ENCODE assay signal across 25 cellular contexts in the genomic region with DNA sequence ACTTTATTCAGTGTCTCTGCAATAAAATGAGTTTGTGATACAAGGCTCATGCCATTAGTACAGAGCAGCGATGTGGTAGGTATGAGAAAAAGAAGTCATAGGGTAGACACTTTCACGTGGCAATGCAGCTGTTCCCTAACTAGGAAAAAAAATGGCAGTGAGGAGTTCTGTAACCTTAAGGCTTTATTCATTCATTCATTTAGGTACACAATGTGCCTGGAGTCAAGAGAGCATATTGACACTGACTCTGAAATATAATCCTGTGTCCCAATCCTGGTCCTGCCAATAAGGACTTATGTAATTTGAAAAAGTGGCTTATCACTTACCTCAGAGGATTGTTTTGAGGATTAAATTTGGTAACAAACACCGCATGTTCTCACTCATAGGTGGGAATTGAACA.
A peak's percentile ranks its signal among the peaks of the same experiment; 100 is the strongest.
DNase-seq lines count a peak whose midpoint lies in the region; ATAC-seq, FAIRE-seq and TF ChIP-seq lines count a peak whose summit lies in the region.
"Had no signal": no experiment of that assay in that cellular context is flagged by ENCODE, and none has a peak within 500 bp of the region (broad histone marks: within the 10 kb centered on the region; RNA-seq: fewer than 3 reads in every experiment).

No MANE protein-coding gene starts in this region.

- intact Hi-C loops in HepG2 (cut with micrococcal nuclease; ENCODE audit: unreplicated experiment) = no loop called here

- DNase-seq in DMS53 (lab: John Stamatoyannopoulos, UW) (peak; percentile 1), DMS53 treated with DMSO at 0.1 percent for 48 hours (lab: John Stamatoyannopoulos, UW; ENCODE audit: unreplicated experiment) (no peak), NCI-H2029 treated with DMSO at 0.1 percent for 48 hours (lab: John Stamatoyannopoulos, UW) (peak; percentile 39), HepG2 (ENCODE audit: low spot score) (peak; percentile 2), NCI-H146 (lab: John Stamatoyannopoulos, UW) (no peak), iPS-NIHi7 (ENCODE audit: extremely low spot score) (no peak)
- DNase-seq: 8988T; ACHN; AML-193; BE2C; Calu3; CD4-positive, alpha-beta memory T cell; COR-L47; DMS79; EL; GDM1; GOT3; HFFc6 had no signal

- H3K36me3 ChIP-seq in HepG2 (replicated peaks in 1 of 2; ENCODE audit: control insufficient read depth in 1 of 2, insufficient read depth in 2 of 2, low read length in 2 of 2) = no peaks in the 10 kb centered on the region
- H3K36me3 ChIP-seq: BE2C; BLaER1 treated with 17β-estradiol and CSF1 and Interleukin-3, amounts not matched to agents 10 nM and 100 nM; HAP-1 had no signal

- H3K27ac ChIP-seq in 22Rv1 (peak overlapping the region; percentile 17; the same call in 1 of the 2 replicates), HepG2 (ENCODE audit: extremely low read length, insufficient read depth, low read length) (no peak overlapping the region)
- H3K27ac ChIP-seq: A549; BLaER1 treated with 17β-estradiol and CSF1 and Interleukin-3, amounts not matched to agents 10 nM and 100 nM had no signal

- CTCF ChIA-PET in HepG2 (lab: Yijun Ruan, JAX; ENCODE audit: low intra/inter-chr PET ratio, low total read pairs) = no interaction called here

- POLR2A ChIA-PET in HepG2 (lab: Yijun Ruan, JAX) = no interaction called here

- H2AFZ ChIP-seq in HepG2 (ENCODE audit: low read length) = no peak overlapping the region

- no peak for ATAC-seq in HepG2
- ATAC-seq: A549, GM12878 had no signal

- H3K27me3 ChIP-seq in HepG2 (ENCODE audit: control insufficient read depth in 1 of 2, insufficient read depth in 2 of 2, low read length in 2 of 2) = no peaks in the 10 kb centered on the region; a peak in 1 of 5 replicates
- H3K27me3 ChIP-seq: BE2C; BLaER1 treated with 17β-estradiol and CSF1 and Interleukin-3, amounts not matched to agents 10 nM and 100 nM had no signal

- no TSS peak for BruUV-seq in HepG2 (replicated peaks; lab: Mats Ljungman, UMichigan)

- no peak for TF ChIP-seq POLR2A in HepG2 (IDR thresholded peaks at IDR 0.05; ENCODE audit: insufficient read depth in 1 of 2, low read depth in 2 of 2, low read length in 2 of 2)

- TF ChIP-seq EP300 in HepG2 (IDR thresholded peaks at IDR 0.05; ENCODE audit: low read depth in 2 of 2, low read length in 2 of 2) = no peak
- no peak for TF ChIP-seq EP300 in HepG2 (CRISPR knock-in tag; IDR thresholded peaks at IDR 0.05; ENCODE audit: borderline replicate concordance)

- TF ChIP-seq CTCF in 22Rv1 (IDR thresholded peaks at IDR 0.05) (no peak), HepG2 (CRISPR knock-in tag; IDR thresholded peaks at IDR 0.05) (no peak)

- no peaks in the 10 kb centered on the region for H3K9me3 ChIP-seq in HepG2 (ENCODE audit: low read length)
- H3K9me3 ChIP-seq: A549; BE2C; BLaER1 treated with 17β-estradiol and CSF1 and Interleukin-3, amounts not matched to agents 10 nM and 100 nM; HAP-1 had no signal

- H4K20me1 ChIP-seq in HepG2 (ENCODE audit: insufficient read depth, low read length) = no peaks in the 10 kb centered on the region
- H4K20me1 ChIP-seq: BLaER1 treated with 17β-estradiol and CSF1 and Interleukin-3, amounts not matched to agents 10 nM and 100 nM had no signal

- WGBS in HepG2 (ENCODE audit: low lambda C conversion rate) = 17% methylated on average over 3 of the region's 3 CpGs

- H3K4me2 ChIP-seq in HepG2 (ENCODE audit: low read depth, low read length) = no peak overlapping the region
- H3K4me2 ChIP-seq: A549; BLaER1 treated with 17β-estradiol and CSF1 and Interleukin-3, amounts not matched to agents 10 nM and 100 nM had no signal

- H3K4me1 ChIP-seq in HepG2 (ENCODE audit: insufficient read depth, low read length) = no peaks in the 10 kb centered on the region
- H3K4me1 ChIP-seq: A549, BE2C, HAP-1 had no signal

- in situ Hi-C loops in HepG2 (cut with HindIII; ENCODE audit: extremely low pct_ligation_motif_present, low pct_unique_long_range_greater_than_20kb) = no loop called here

- no peak for TF ChIP-seq RAD21 in HepG2 (CRISPR knock-in tag; IDR thresholded peaks at IDR 0.05)

- no peak for FAIRE-seq in HepG2 (lab: Jason Lieb, UNC)
- FAIRE-seq: A549, GM12878, GM19239, H54 had no signal

- H3K4me3 ChIP-seq in HepG2 (replicated peaks in 1 of 3; ENCODE audit: insufficient read depth in 1 of 3, low read depth in 2 of 3, low read length in 3 of 3) = no peak overlapping the region
- H3K4me3 ChIP-seq: A549; BLaER1 treated with 17β-estradiol and CSF1 and Interleukin-3, amounts not matched to agents 10 nM and 100 nM; GM12878; HAP-1 had no signal

- no peak overlapping the region for H3K9ac ChIP-seq in HepG2 (ENCODE audit: insufficient read depth, low read depth, low read length)
- H3K9ac ChIP-seq: BLaER1 treated with 17β-estradiol and CSF1 and Interleukin-3, amounts not matched to agents 10 nM and 100 nM had no signal

- no peaks in the 10 kb centered on the region for H3K79me2 ChIP-seq in HepG2 (ENCODE audit: insufficient read depth, low read length)

TF ChIP-seq in HepG2, 621 proteins besides CTCF, POLR2A, EP300 and RAD21:
- TF ChIP-seq GATAD2A (CRISPR knock-in tag; IDR thresholded peaks at IDR 0.05) (no peak), CBX5 (CRISPR knock-in tag; IDR thresholded peaks at IDR 0.05; ENCODE audit: borderline replicate concordance) (no peak), IRX3 (CRISPR knock-in tag; IDR thresholded peaks at IDR 0.05; ENCODE audit: borderline replicate concordance, low read depth) (no peak), ZNF557 (CRISPR knock-in tag; IDR thresholded peaks at IDR 0.05) (no peak)
- TF ChIP-seq, protein P1, sequence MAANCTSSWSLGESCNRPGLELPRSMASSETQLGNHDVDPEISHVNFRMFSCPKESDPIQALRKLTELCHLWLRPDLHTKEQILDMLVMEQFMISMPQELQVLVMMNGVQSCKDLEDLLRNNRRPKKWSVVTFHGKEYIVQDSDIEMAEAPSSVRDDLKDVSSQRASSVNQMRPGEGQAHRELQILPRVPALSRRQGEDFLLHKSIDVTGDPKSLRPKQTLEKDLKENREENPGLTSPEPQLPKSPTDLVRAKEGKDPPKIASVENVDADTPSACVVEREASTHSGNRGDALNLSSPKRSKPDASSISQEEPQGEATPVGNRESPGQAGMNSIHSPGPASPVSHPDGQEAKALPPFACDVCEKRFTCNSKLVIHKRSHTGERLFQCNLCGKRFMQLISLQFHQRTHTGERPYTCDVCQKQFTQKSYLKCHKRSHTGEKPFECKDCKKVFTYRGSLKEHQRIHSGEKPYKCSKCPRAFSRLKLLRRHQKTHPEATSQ (CRISPR knock-in tag; IDR thresholded peaks at IDR 0.05; ENCODE audit: borderline replicate concordance) = no peak

Comparison
In these comparisons a context has a peak if more than half of its experiments do, and no peak if none do; other contexts are left out.
1. DNase-seq: peak in DMS53 (single experiment), NCI-H2029 treated with DMSO at 0.1 percent for 48 hours (single experiment) and HepG2 (single experiment); none in DMS53 treated with DMSO at 0.1 percent for 48 hours (single experiment), NCI-H146 (single experiment) and iPS-NIHi7 (single experiment).